16 cellular contexts compared by ENCODE assay signal in the genomic region with DNA sequence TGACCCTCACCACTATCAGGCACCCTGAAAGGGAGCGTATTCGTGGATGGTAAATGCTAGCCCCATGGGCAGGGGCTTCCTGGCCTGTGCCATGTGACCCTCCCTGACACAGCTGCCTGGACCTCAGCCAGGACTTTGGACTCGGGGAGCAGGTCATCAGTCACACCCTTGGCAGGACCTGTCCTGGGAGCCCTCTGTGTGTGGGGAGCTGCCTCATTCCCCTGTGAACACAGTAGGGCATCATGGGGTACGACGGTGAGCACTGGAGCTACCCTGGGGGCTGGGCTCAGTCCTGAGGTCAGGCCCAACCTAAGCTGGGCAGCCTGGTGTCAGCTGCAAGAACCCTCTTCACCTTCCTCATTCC.
"Had no signal": no experiment of that assay in that cellular context is flagged by ENCODE, and none has a peak within 500 bp of the region (broad histone marks: within the 10 kb centered on the region; RNA-seq: fewer than 3 reads in every experiment).

No MANE protein-coding gene starts in this region.

- H3K4me2 ChIP-seq: neural progenitor cell had no signal

- H3K9me3 ChIP-seq: pancreas had no signal

- H3K4me3 ChIP-seq: cardiac muscle cell, dorsolateral prefrontal cortex, neural progenitor cell, pancreas had no signal

- H3K36me3 ChIP-seq: cardiac muscle cell, neural progenitor cell, pancreas had no signal

- DNase-seq: activated CD4-positive, alpha-beta memory T cell treated with anti-CD3 and anti-CD28 coated beads, Interleukin-2, amount 10 ng/mL, durations not matched to agents 7 days and 5 days; activated CD4-positive, alpha-beta T cell treated with anti-CD3 and anti-CD28 coated beads for 48 hours; activated naive CD4-positive, alpha-beta T cell; activated naive CD8-positive, alpha-beta T cell treated with anti-CD3 and anti-CD28 coated beads for 36 hours; activated T-cell treated with anti-CD3 and anti-CD28 coated beads, Interleukin-2, amount 50 U/mL, for 1 hour; amniotic stem cell; hippocampal formation; naive thymus-derived CD4-positive, alpha-beta T cell; trophoblast cell had no signal

- H3K9ac ChIP-seq: neural progenitor cell had no signal

- H3K27ac ChIP-seq: cardiac muscle cell, neural progenitor cell, pancreas had no signal

- H3K27me3 ChIP-seq: dorsolateral prefrontal cortex, neural progenitor cell, pancreas had no signal

- FAIRE-seq: islet of Langerhans, pancreas, TTC549 had no signal

- H3K4me1 ChIP-seq: neural progenitor cell, pancreas had no signal

- ATAC-seq: activated T-helper 17 cell treated with anti-CD3 and anti-CD28 coated beads, Interleukin-2, amount 50 U/mL, for 72 hours had no signal
